Comparison of ENCODE assay signal across 13 cellular contexts in genomic region chr2:46813046-46813445, GRCh38.
DNase-seq lines count a peak whose midpoint lies in the region; ATAC-seq and TF ChIP-seq lines count a peak whose summit lies in the region.
"Had no signal": no experiment of that assay in that cellular context is flagged by ENCODE, and none has a peak within 500 bp of the region (broad histone marks: within the 10 kb centered on the region; RNA-seq: fewer than 3 reads in every experiment).

No MANE protein-coding gene starts in this region.

- TF ChIP-seq EP300 in suprapubic skin (IDR thresholded peaks at IDR 0.05) = no peak

- H3K27me3 ChIP-seq in lung (ENCODE audit: control insufficient read depth, insufficient read depth) = no peaks in the 10 kb centered on the region
- no peaks in the 10 kb centered on the region for H3K27me3 ChIP-seq in suprapubic skin

- TF ChIP-seq POLR2A in suprapubic skin (IDR thresholded peaks at IDR 0.05) = no peak

- DNase-seq in RPMI7951 (ENCODE audit: low read depth) (peak; percentile 76), ecto neural progenitor cell (ENCODE audit: low spot score) (peak; percentile 35), lung (ENCODE audit: low spot score) (peak; percentile 31), suprapubic skin (ENCODE audit: low spot score in 2 of 2) (no peak), medulla oblongata (ENCODE audit: extremely low spot score) (no peak), iPS-NIHi11 (ENCODE audit: low spot score) (no peak)
- DNase-seq in activated naive CD4-positive, alpha-beta T cell treated with anti-CD3 and anti-CD28 coated beads, Interleukin-2, amount 50 U/mL, for 72 hours (ENCODE audit: low spot score in 2 of 2) = no peak
- DNase-seq: activated CD4-positive, CD25-positive, alpha-beta regulatory T cell; CD8-positive, alpha-beta memory T cell; Kasumi-1 had no signal

- no peaks in the 10 kb centered on the region for H3K36me3 Mint-ChIP-seq in activated naive CD4-positive, alpha-beta T cell treated with anti-CD3 and anti-CD28 coated beads, Interleukin-2, amount 50 U/mL, for 72 hours

- H3K9me3 ChIP-seq in lung (ENCODE audit: control insufficient read depth in 2 of 2, insufficient read depth in 1 of 2, low read length in 1 of 2) = no peaks in the 10 kb centered on the region
- no peaks in the 10 kb centered on the region for H3K9me3 ChIP-seq in suprapubic skin

- ATAC-seq in lung (ENCODE audit: insufficient read depth, low FRiP score) (no peak), HG02642 (IDR thresholded peaks at IDR 0.05; ENCODE audit: poor library complexity, unreplicated experiment) (no peak)
- no peak for ATAC-seq in activated naive CD4-positive, alpha-beta T cell treated with anti-CD3 and anti-CD28 coated beads, Interleukin-2, amount 50 U/mL, for 72 hours
- ATAC-seq: activated T-helper 17 cell treated with anti-CD3 and anti-CD28 coated beads, Interleukin-2, amount 50 U/mL, for 72 hours had no signal

- peaks cover 22 to 27% of the 10 kb centered on the region in 2 donors for H3K4me1 ChIP-seq in lung (ENCODE audit: control insufficient read depth in 2 of 2, insufficient read depth in 2 of 2, low read length in 2 of 2)
- peaks cover 52% of the 10 kb centered on the region for H3K4me1 ChIP-seq in suprapubic skin

- peak overlapping the region; percentile 35 to 66 for H3K27ac ChIP-seq in lung (ENCODE audit: low read depth in 1 of 2, low read length in 1 of 2)
- peak overlapping the region; percentile 79 for H3K27ac ChIP-seq in suprapubic skin

- TF ChIP-seq CTCF in lung (IDR thresholded peaks at IDR 0.05; ENCODE audit: control extremely low read depth, extremely low read depth) (no peak), suprapubic skin (IDR thresholded peaks at IDR 0.05) (no peak)

- H3K36me3 ChIP-seq in lung (ENCODE audit: control insufficient read depth in 2 of 2, insufficient read depth in 2 of 2, low read length in 2 of 2) (no peaks in the 10 kb centered on the region), suprapubic skin (no peaks in the 10 kb centered on the region)

- H3K27ac Mint-ChIP-seq in activated naive CD4-positive, alpha-beta T cell treated with anti-CD3 and anti-CD28 coated beads, Interleukin-2, amount 50 U/mL, for 72 hours = no peak overlapping the region
- H3K27ac Mint-ChIP-seq: activated T-helper 17 cell treated with anti-CD3 and anti-CD28 coated beads, Interleukin-2, amount 50 U/mL, for 72 hours; CD8-positive, alpha-beta memory T cell had no signal

- no peak overlapping the region for H3K4me3 ChIP-seq in lung
- H3K4me3 ChIP-seq in suprapubic skin = no peak overlapping the region

- WGBS in lung, 2 donors = 77 to 84% methylated on average over 5 of the region's 5 CpGs
- WGBS in suprapubic skin = 60% methylated on average over 1 of the region's 5 CpGs

- peaks cover 0 to 3% of the 10 kb centered on the region in 2 donors for H3K9me3 Mint-ChIP-seq in activated naive CD4-positive, alpha-beta T cell treated with anti-CD3 and anti-CD28 coated beads, Interleukin-2, amount 50 U/mL, for 72 hours
- H3K9me3 Mint-ChIP-seq: activated T-helper 17 cell treated with anti-CD3 and anti-CD28 coated beads, Interleukin-2, amount 50 U/mL, for 72 hours; central memory CD8-positive, alpha-beta T cell had no signal

Comparison
In these comparisons a context has a peak if more than half of its experiments do, and no peak if none do; other contexts are left out.
1. DNase-seq: peak in RPMI7951 (single experiment), ecto neural progenitor cell (single experiment) and lung (single experiment); none in suprapubic skin (0 of 2), activated naive CD4-positive, alpha-beta T cell treated with anti-CD3 and anti-CD28 coated beads, Interleukin-2, amount 50 U/mL, for 72 hours (0 of 2), medulla oblongata (single experiment) and iPS-NIHi11 (single experiment).